9 cellular contexts compared by ENCODE assay signal in the genomic region with DNA sequence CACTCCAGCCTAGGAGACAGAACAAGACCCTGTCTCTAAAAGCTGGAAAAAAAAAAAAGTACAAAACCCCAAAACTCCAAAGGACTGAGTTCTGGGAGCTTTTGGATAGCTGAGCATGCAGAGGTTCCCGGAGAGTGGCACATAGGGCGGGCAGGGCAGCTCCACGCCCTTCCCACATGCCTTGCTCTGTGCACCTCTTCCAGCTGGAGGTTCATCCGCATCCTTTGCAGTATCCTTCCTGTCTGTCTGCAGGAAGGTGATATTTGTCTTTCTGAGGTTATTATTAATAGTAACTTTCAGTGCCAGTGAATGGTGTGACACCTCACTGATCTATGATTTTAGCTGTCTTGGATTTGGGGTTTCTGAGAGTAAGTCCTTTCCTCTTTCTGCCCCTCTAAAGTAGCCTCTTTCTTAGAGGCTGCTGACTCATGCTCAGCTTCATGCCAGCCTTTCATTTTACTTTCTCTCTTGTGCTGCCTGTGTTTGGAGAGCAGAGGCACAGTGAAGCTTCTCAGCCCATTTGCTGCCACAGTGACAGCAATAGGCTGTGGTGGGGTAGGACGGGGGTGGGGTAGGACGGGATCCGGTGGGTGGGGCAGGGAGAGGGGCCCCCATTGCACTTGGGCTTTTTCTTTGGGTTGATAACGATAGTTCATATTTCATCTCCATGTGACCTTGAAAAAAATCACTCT.
DNase-seq lines count a peak whose midpoint lies in the region; ATAC-seq and TF ChIP-seq lines count a peak whose summit lies in the region.
"Had no signal": no experiment of that assay in that cellular context is flagged by ENCODE, and none has a peak within 500 bp of the region (broad histone marks: within the 10 kb centered on the region; RNA-seq: fewer than 3 reads in every experiment).

No MANE protein-coding gene starts in this region.

- no peak overlapping the region for H4K91ac ChIP-seq in mesenchymal stem cell (ENCODE audit: low read length)

- POLR2A ChIA-PET in CD4-positive, alpha-beta T cell (lab: Charles Lee): no interaction called here
- POLR2A ChIA-PET in HCT116 (lab: Charles Lee): no interaction called here

- H4K8ac ChIP-seq in mesenchymal stem cell (ENCODE audit: low read length): no peak overlapping the region

- RAD21 ChIA-PET in HCT116 (lab: Charles Lee; ENCODE audit: low non-redundant PET in 1 of 2, low total read pairs in 2 of 2, uncharacterized antibody in 2 of 2, unreplicated experiment in 2 of 2): no interaction called here

- no peaks in the 10 kb centered on the region for H3K27me3 ChIP-seq in CD4-positive, alpha-beta T cell (ENCODE audit: control insufficient read depth, insufficient read depth, low read length)
- no peaks in the 10 kb centered on the region for H3K27me3 ChIP-seq in HCT116 (ENCODE audit: insufficient read depth, low read length)
- no peaks in the 10 kb centered on the region for H3K27me3 ChIP-seq in mesenchymal stem cell (ENCODE audit: control insufficient read depth in 1 of 2, insufficient read depth in 1 of 2, low read length in 2 of 2)
- H3K27me3 ChIP-seq in upper lobe of right lung: no peaks in the 10 kb centered on the region

- no peak overlapping the region for H2AK5ac ChIP-seq in mesenchymal stem cell (ENCODE audit: low read length, severe bottlenecking)

- no peak overlapping the region for H3K27ac ChIP-seq in CD4-positive, alpha-beta T cell (ENCODE audit: low read depth, low read length)
- no peak overlapping the region for H3K27ac ChIP-seq in HCT116 (ENCODE audit: low read depth, low read length)
- no peak overlapping the region for H3K27ac ChIP-seq in mesenchymal stem cell (ENCODE audit: low read length, poor library complexity, severe bottlenecking)
- H3K27ac ChIP-seq in upper lobe of right lung: no peak overlapping the region

- intact Hi-C loops in CD4-positive, alpha-beta T cell (cut with DNase I, micrococcal nuclease): loop anchor here in 1 of 2 experiments (5.0 kb wide), 1 partner anchor 33 kb away; no protein-coding TSS in a partner anchor
- intact Hi-C loops in HCT116 (cut with micrococcal nuclease) (no loop called here), lower leg skin (cut with DNase I; ENCODE audit: low total_unique reads) (no loop called here), upper lobe of right lung (cut with DNase I) (no loop called here)

- no peaks in the 10 kb centered on the region for H3K36me3 ChIP-seq in HCT116 (ENCODE audit: control insufficient read depth in 1 of 2, insufficient read depth in 2 of 2, low read length in 2 of 2)
- H3K36me3 ChIP-seq in mesenchymal stem cell (ENCODE audit: control insufficient read depth in 1 of 2, insufficient read depth in 2 of 2, low read depth in 1 of 2, low read length in 2 of 2): peaks cover 3 to 8% of the 10 kb centered on the region in 2 experiments
- H3K36me3 ChIP-seq in upper lobe of right lung: no peaks in the 10 kb centered on the region

- peaks cover 27% of the 10 kb centered on the region for H3K36me3 Mint-ChIP-seq in CD4-positive, alpha-beta T cell (ENCODE audit: low read depth)
- H3K36me3 Mint-ChIP-seq in activated naive CD8-positive, alpha-beta T cell: no peaks in the 10 kb centered on the region
- H3K36me3 Mint-ChIP-seq: naive B cell had no signal

- H3K4ac ChIP-seq in mesenchymal stem cell (ENCODE audit: low read depth in 1 of 2, low read length in 2 of 2): no peak overlapping the region

- H3K23ac ChIP-seq in mesenchymal stem cell (ENCODE audit: low read length in 2 of 2): no peak overlapping the region

- CTCF ChIA-PET in CD4-positive, alpha-beta T cell (lab: Charles Lee): interaction anchor here (0.7 to 2.3 kb wide), 2 partner anchors 24 to 102 kb away, joined by 3 to 7 read pairs; no protein-coding TSS in a partner anchor
- CTCF ChIA-PET in HCT116 (lab: Charles Lee): no interaction called here

- no peaks in the 10 kb centered on the region for H4K20me1 ChIP-seq in HCT116 (ENCODE audit: insufficient read depth)

- no peak overlapping the region for H3K4me3 Mint-ChIP-seq in CD4-positive, alpha-beta T cell
- peak overlapping the region; percentile 62 for H3K4me3 Mint-ChIP-seq in activated naive CD8-positive, alpha-beta T cell
- H3K4me3 Mint-ChIP-seq: naive B cell had no signal

- no peak for DNase-seq in CD4-positive, alpha-beta T cell
- DNase-seq in HCT116 (ENCODE audit: low read depth, low spot score) (no peak), mesenchymal stem cell (peak; percentile 67), lower leg skin (ENCODE audit: low spot score in 2 of 2) (no peak), upper lobe of right lung (no peak)
- DNase-seq: naive B cell had no signal

- ATAC-seq in CD4-positive, alpha-beta T cell (ENCODE audit: poor library complexity): peak; percentile 41
- no peak for ATAC-seq in HCT116
- ATAC-seq in upper lobe of right lung: no peak
- ATAC-seq in HG03457 (IDR thresholded peaks at IDR 0.05; ENCODE audit: unreplicated experiment): no peak
- no peak for ATAC-seq in HG02852 (IDR thresholded peaks at IDR 0.05; ENCODE audit: unreplicated experiment)

- H3K27me3 Mint-ChIP-seq in CD4-positive, alpha-beta T cell: no peaks in the 10 kb centered on the region
- H3K27me3 Mint-ChIP-seq in activated naive CD8-positive, alpha-beta T cell: no peaks in the 10 kb centered on the region
- H3K27me3 Mint-ChIP-seq: naive B cell had no signal

- H3K4me2 ChIP-seq in HCT116 (ENCODE audit: low read length) (peak overlapping the region; percentile 11; the same call in 1 of the 2 replicates), mesenchymal stem cell (ENCODE audit: low read length, poor library complexity, severe bottlenecking) (no peak overlapping the region)

- H2BK120ac ChIP-seq in mesenchymal stem cell (ENCODE audit: low read depth, low read length): peak overlapping the region; percentile 51

- no peak for TF ChIP-seq POLR2A in HCT116 (IDR thresholded peaks at IDR 0.05; ENCODE audit: borderline replicate concordance, extremely low read depth, insufficient read depth, insufficient read length)
- TF ChIP-seq POLR2A in lower leg skin (IDR thresholded peaks at IDR 0.05): no peak

- peak overlapping the region; percentile 83 for H3K27ac Mint-ChIP-seq in CD4-positive, alpha-beta T cell
- peak overlapping the region; percentile 68 for H3K27ac Mint-ChIP-seq in activated naive CD8-positive, alpha-beta T cell

- no peak for TF ChIP-seq CTCF in CD4-positive, alpha-beta T cell (IDR thresholded peaks at IDR 0.05)
- no peak for TF ChIP-seq CTCF in HCT116 (IDR thresholded peaks at IDR 0.05 in 2 of 3, conservative IDR thresholded peaks at IDR 0.05 in 1 of 3; ENCODE audit: borderline replicate concordance in 1 of 3, insufficient read depth in 1 of 3, low read depth in 2 of 3, low read length in 2 of 3)
- TF ChIP-seq CTCF in lower leg skin (IDR thresholded peaks at IDR 0.05): no peak
- TF ChIP-seq CTCF in upper lobe of right lung (IDR thresholded peaks at IDR 0.05): no peak

- TF ChIP-seq RAD21 in HCT116 (IDR thresholded peaks at IDR 0.05; ENCODE audit: low read depth): no peak

- no peak overlapping the region for H3K14ac ChIP-seq in mesenchymal stem cell (ENCODE audit: low read length in 2 of 2)

- BruUV-seq in HCT116 (replicated peaks; lab: Mats Ljungman, UMichigan): no TSS peak

- no peak overlapping the region for H2BK5ac ChIP-seq in mesenchymal stem cell (ENCODE audit: low read depth, low read length, poor library complexity, severe bottlenecking)

- H3K4me1 Mint-ChIP-seq in CD4-positive, alpha-beta T cell (ENCODE audit: low read depth): peaks cover 84% of the 10 kb centered on the region
- peaks cover 73% of the 10 kb centered on the region for H3K4me1 Mint-ChIP-seq in activated naive CD8-positive, alpha-beta T cell (ENCODE audit: low read depth)

- peaks cover 0 to 8% of the 10 kb centered on the region in 2 experiments; a peak in 2 of 4 replicates for H3K4me1 ChIP-seq in HCT116 (ENCODE audit: control insufficient read depth in 1 of 2, insufficient read depth in 2 of 2, low read length in 2 of 2)
- H3K4me1 ChIP-seq in mesenchymal stem cell (ENCODE audit: control insufficient read depth, insufficient read depth, low read depth, low read length): peaks cover 11% of the 10 kb centered on the region
- peaks cover 16% of the 10 kb centered on the region for H3K4me1 ChIP-seq in upper lobe of right lung

- H3K79me2 ChIP-seq in HCT116 (ENCODE audit: insufficient read depth, low read length): no peaks in the 10 kb centered on the region

- no peaks in the 10 kb centered on the region for H3K9me2 ChIP-seq in HCT116 (ENCODE audit: insufficient read depth)

- H3K4me3 ChIP-seq in HCT116 (replicated peaks in 1 of 2; ENCODE audit: low read depth in 1 of 2, low read length in 2 of 2): no peak overlapping the region
- H3K4me3 ChIP-seq in mesenchymal stem cell (ENCODE audit: insufficient read depth in 1 of 2, low read depth in 1 of 2, low read length in 2 of 2): no peak overlapping the region
- H3K4me3 ChIP-seq in lower leg skin (ENCODE audit: low read depth, poor library complexity, severe bottlenecking): no peak overlapping the region
- H3K4me3 ChIP-seq in upper lobe of right lung: no peak overlapping the region

- peaks cover 40% of the 10 kb centered on the region for H3K79me1 ChIP-seq in mesenchymal stem cell (replicated peaks; ENCODE audit: low read length, poor library complexity, severe bottlenecking)

- H2BK15ac ChIP-seq in mesenchymal stem cell (ENCODE audit: low read depth, poor library complexity, severe bottlenecking): no peak overlapping the region

- no peak overlapping the region for H2BK12ac ChIP-seq in mesenchymal stem cell (ENCODE audit: low read length in 2 of 2)

- H2AFZ ChIP-seq in HCT116 (ENCODE audit: low read depth, low read length, poor library complexity, severe bottlenecking) (no peak overlapping the region), mesenchymal stem cell (ENCODE audit: low read depth, low read length) (no peak overlapping the region)

- no peak overlapping the region for H3K18ac ChIP-seq in mesenchymal stem cell (ENCODE audit: low read depth in 1 of 2, low read length in 2 of 2)

- no peaks in the 10 kb centered on the region for H3K9me3 Mint-ChIP-seq in CD4-positive, alpha-beta T cell
- H3K9me3 Mint-ChIP-seq in activated naive CD8-positive, alpha-beta T cell (ENCODE audit: low read depth): no peaks in the 10 kb centered on the region
- H3K9me3 Mint-ChIP-seq: naive B cell had no signal

- WGBS in mesenchymal stem cell: 86% methylated on average over 7 of the region's 8 CpGs
- 77 to 83% methylated on average over 8 of the region's 8 CpGs for WGBS in lower leg skin, 2 donors

- H3K9me3 ChIP-seq in CD4-positive, alpha-beta T cell (ENCODE audit: control insufficient read depth, low read length): no peaks in the 10 kb centered on the region
- H3K9me3 ChIP-seq in HCT116 (ENCODE audit: control insufficient read depth in 1 of 2, insufficient read depth in 1 of 2, low read depth in 1 of 2, low read length in 2 of 2): no peaks in the 10 kb centered on the region
- H3K9me3 ChIP-seq in mesenchymal stem cell (ENCODE audit: control insufficient read depth, low read length): no peaks in the 10 kb centered on the region
- no peaks in the 10 kb centered on the region for H3K9me3 ChIP-seq in upper lobe of right lung

- H3K9ac ChIP-seq in HCT116 (ENCODE audit: low read length) (no peak overlapping the region), mesenchymal stem cell (ENCODE audit: low read length) (peak overlapping the region; percentile 47)

TF ChIP-seq in HCT116, 20 proteins besides CTCF, POLR2A, EP300 and RAD21:
- no peak for TF ChIP-seq FOSL1 (IDR thresholded peaks at IDR 0.05; ENCODE audit: low read depth)
- TF ChIP-seq CBX3 (IDR thresholded peaks at IDR 0.05; ENCODE audit: low read depth): no peak
- TF ChIP-seq ELF1 (IDR thresholded peaks at IDR 0.05; ENCODE audit: borderline replicate concordance, low read depth): no peak
